1 cellular context compared by ENCODE assay signal in genomic region chr18:45169610-45170009, GRCh38.
TF ChIP-seq lines count a peak whose summit lies in the region.

No MANE protein-coding gene starts in this region.

TF ChIP-seq in WTC11, 78 proteins besides CTCF, POLR2A, EP300 and RAD21 (continued from another document):
- TF ChIP-seq ARID4B (CRISPR knock-in tag; IDR thresholded peaks at IDR 0.05; ENCODE audit: borderline replicate concordance) (no peak), ZNF121 (CRISPR knock-in tag; IDR thresholded peaks at IDR 0.05) (no peak), ZNF671 (CRISPR knock-in tag; IDR thresholded peaks at IDR 0.05) (no peak), FOXP1 (CRISPR knock-in tag; IDR thresholded peaks at IDR 0.05; ENCODE audit: borderline replicate concordance) (no peak), ZNF423 (CRISPR knock-in tag; IDR thresholded peaks at IDR 0.05) (no peak), IRF2 (CRISPR knock-in tag; IDR thresholded peaks at IDR 0.05; ENCODE audit: borderline replicate concordance, low read depth) (no peak), TEAD1 (CRISPR knock-in tag; IDR thresholded peaks at IDR 0.05) (no peak), FOXP4 (CRISPR knock-in tag; IDR thresholded peaks at IDR 0.05) (no peak), USF1 (CRISPR knock-in tag; IDR thresholded peaks at IDR 0.05) (no peak), TCF7 (CRISPR knock-in tag; IDR thresholded peaks at IDR 0.05; ENCODE audit: low read depth) (no peak), ZBTB21 (CRISPR knock-in tag; IDR thresholded peaks at IDR 0.05; ENCODE audit: borderline replicate concordance) (no peak), ZNF281 (CRISPR knock-in tag; IDR thresholded peaks at IDR 0.05) (no peak), KAT7 (CRISPR knock-in tag; IDR thresholded peaks at IDR 0.05; ENCODE audit: borderline replicate concordance) (no peak), ELF4 (CRISPR knock-in tag; IDR thresholded peaks at IDR 0.05; ENCODE audit: low read depth) (no peak), MLX (CRISPR knock-in tag; IDR thresholded peaks at IDR 0.05) (no peak)
